In the genomic region with DNA sequence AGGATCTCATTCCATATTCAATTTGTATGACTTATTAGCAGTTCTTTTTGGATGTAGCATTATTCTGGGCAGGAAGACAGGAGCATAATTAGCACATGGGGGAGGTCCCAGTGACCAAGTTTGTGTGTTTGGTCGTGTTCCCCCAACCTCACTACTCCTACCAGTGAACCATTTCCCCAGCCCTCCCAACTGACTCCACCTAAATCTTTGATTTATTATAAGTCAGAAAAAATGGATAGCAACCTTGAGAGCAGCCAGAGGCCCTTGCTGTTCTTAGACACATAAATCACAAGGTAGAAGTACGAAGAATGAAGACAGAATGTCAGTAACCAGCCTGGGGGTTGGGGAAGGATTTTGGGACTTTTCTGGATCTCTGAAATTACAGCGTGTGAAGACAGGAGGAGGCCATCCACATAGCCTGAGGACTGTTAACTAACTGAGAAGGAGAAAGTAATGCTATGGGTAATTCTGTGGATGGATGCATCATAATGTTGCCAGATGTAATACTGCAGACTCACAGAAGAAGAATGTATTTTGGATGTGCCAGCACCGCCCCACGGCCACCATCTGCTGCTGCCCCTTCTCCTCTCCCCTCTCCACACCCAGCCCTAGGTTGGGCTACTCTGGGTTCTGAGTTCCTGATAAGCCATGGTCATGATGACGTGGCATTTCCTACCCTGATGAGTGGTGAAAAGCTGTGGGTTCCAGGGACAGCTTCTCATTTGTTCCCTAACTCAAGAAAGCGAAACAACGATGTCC, we compare ENCODE assay signal across 12 cellular contexts.
DNase-seq lines count a peak whose midpoint lies in the region; TF ChIP-seq lines count a peak whose summit lies in the region.
"Had no signal": no experiment of that assay in that cellular context is flagged by ENCODE, and none has a peak within 500 bp of the region (broad histone marks: within the 10 kb centered on the region; RNA-seq: fewer than 3 reads in every experiment).

No MANE protein-coding gene starts in this region.

- H3K36me3 ChIP-seq in skeletal muscle satellite cell (ENCODE audit: insufficient read depth, low read length): no peaks in the 10 kb centered on the region
- no peaks in the 10 kb centered on the region for H3K36me3 ChIP-seq in thyroid gland
- no peaks in the 10 kb centered on the region for H3K36me3 ChIP-seq in CD8-positive, alpha-beta memory T cell (ENCODE audit: insufficient read depth, low read length)
- H3K36me3 ChIP-seq in neural progenitor cell: no peaks in the 10 kb centered on the region

- TF ChIP-seq CTCF in RWPE1 (conservative IDR thresholded peaks at IDR 0.05; ENCODE audit: low read depth) (no peak), thyroid gland (IDR thresholded peaks at IDR 0.05) (no peak), neural progenitor cell (IDR thresholded peaks at IDR 0.05) (no peak)

- no peak overlapping the region for H3K4me3 Mint-ChIP-seq in CD8-positive, alpha-beta memory T cell
- no peak overlapping the region for H3K4me3 Mint-ChIP-seq in neural progenitor cell
- H3K4me3 Mint-ChIP-seq: activated naive CD8-positive, alpha-beta T cell treated with anti-CD3 and anti-CD28 coated beads, Interleukin-2, amount 10 ng/mL, durations not matched to agents 7 days and 5 days had no signal

- DNase-seq in H4 (ENCODE audit: low spot score) (peak; percentile 97), RWPE1 (ENCODE audit: low spot score) (peak; percentile 88), fibroblast of the conjunctiva (ENCODE audit: low read depth) (peak; percentile 93), medulla oblongata (ENCODE audit: extremely low spot score) (no peak), thyroid gland (no peak), neural progenitor cell (ENCODE audit: low spot score) (no peak)
- no peak for DNase-seq in CD8-positive, alpha-beta memory T cell
- DNase-seq: activated naive CD8-positive, alpha-beta T cell treated with anti-CD3 and anti-CD28 coated beads, Interleukin-2, amount 10 ng/mL, durations not matched to agents 7 days and 5 days; NCI-H2107 had no signal

- intact Hi-C loops in thyroid gland (cut with DNase I): no loop called here

- H3K27ac Mint-ChIP-seq in CD8-positive, alpha-beta memory T cell: no peak overlapping the region
- no peak overlapping the region for H3K27ac Mint-ChIP-seq in neural progenitor cell
- H3K27ac Mint-ChIP-seq: activated naive CD8-positive, alpha-beta T cell treated with anti-CD3 and anti-CD28 coated beads, Interleukin-2, amount 10 ng/mL, durations not matched to agents 7 days and 5 days had no signal

- H4K20me1 ChIP-seq in neural progenitor cell (ENCODE audit: low read depth): no peaks in the 10 kb centered on the region

- TF ChIP-seq POLR2A in thyroid gland (IDR thresholded peaks at IDR 0.05): no peak

- peaks cover 7 to 39% of the 10 kb centered on the region in 2 donors for H3K27me3 Mint-ChIP-seq in CD8-positive, alpha-beta memory T cell
- H3K27me3 Mint-ChIP-seq in neural progenitor cell (ENCODE audit: insufficient read depth, low read depth): peaks cover 12% of the 10 kb centered on the region

- H3K9me3 ChIP-seq in skeletal muscle satellite cell (replicated peaks; ENCODE audit: low read length) (no peaks in the 10 kb centered on the region), thyroid gland (no peaks in the 10 kb centered on the region), neural progenitor cell (ENCODE audit: low read depth) (no peaks in the 10 kb centered on the region)
- H3K9me3 ChIP-seq in CD8-positive, alpha-beta memory T cell (ENCODE audit: low read length): no peaks in the 10 kb centered on the region

- peak overlapping the region; percentile 67 for H3K9ac ChIP-seq in skeletal muscle satellite cell (ENCODE audit: low read depth, low read length)
- H3K9ac ChIP-seq in neural progenitor cell: no peak overlapping the region

- POLR2A ChIA-PET in RWPE1 (lab: Yijun Ruan, JAX; ENCODE audit: low non-redundant PET): no interaction called here
- POLR2A ChIA-PET in CD8-positive, alpha-beta memory T cell (lab: Charles Lee): no interaction called here

- CTCF ChIA-PET in RWPE1 (lab: Yijun Ruan, JAX): no interaction called here
- CTCF ChIA-PET in CD8-positive, alpha-beta memory T cell (lab: Charles Lee): no interaction called here

- no peaks in the 10 kb centered on the region for H3K79me2 ChIP-seq in neural progenitor cell (ENCODE audit: low read depth)

- peaks cover 58% of the 10 kb centered on the region for H3K4me1 ChIP-seq in skeletal muscle satellite cell (ENCODE audit: control insufficient read depth, insufficient read depth, low read length)
- H3K4me1 ChIP-seq in thyroid gland: no peaks in the 10 kb centered on the region
- H3K4me1 ChIP-seq in CD8-positive, alpha-beta memory T cell (ENCODE audit: insufficient read depth, low read length): no peaks in the 10 kb centered on the region
- H3K4me1 ChIP-seq in neural progenitor cell: peaks cover 26% of the 10 kb centered on the region

- H3K4me1 Mint-ChIP-seq in CD8-positive, alpha-beta memory T cell: no peaks in the 10 kb centered on the region
- peaks cover 26% of the 10 kb centered on the region for H3K4me1 Mint-ChIP-seq in neural progenitor cell
- H3K4me1 Mint-ChIP-seq: activated naive CD8-positive, alpha-beta T cell treated with anti-CD3 and anti-CD28 coated beads, Interleukin-2, amount 10 ng/mL, durations not matched to agents 7 days and 5 days had no signal

- no peaks in the 10 kb centered on the region for H3K9me3 Mint-ChIP-seq in CD8-positive, alpha-beta memory T cell
- no peaks in the 10 kb centered on the region for H3K9me3 Mint-ChIP-seq in neural progenitor cell
- H3K9me3 Mint-ChIP-seq: activated naive CD8-positive, alpha-beta T cell treated with anti-CD3 and anti-CD28 coated beads, Interleukin-2, amount 10 ng/mL, durations not matched to agents 7 days and 5 days had no signal

- WGBS in thyroid gland, 2 donors: 85 to 86% methylated on average over 8 of the region's 8 CpGs

- H3K27me3 ChIP-seq in skeletal muscle satellite cell (ENCODE audit: control insufficient read depth, insufficient read depth, low read length) (no peaks in the 10 kb centered on the region), thyroid gland (no peaks in the 10 kb centered on the region), neural progenitor cell (no peaks in the 10 kb centered on the region)
- no peaks in the 10 kb centered on the region for H3K27me3 ChIP-seq in CD8-positive, alpha-beta memory T cell (ENCODE audit: insufficient read depth, low read length, poor library complexity, severe bottlenecking)

- peaks cover 19% of the 10 kb centered on the region for H3F3A ChIP-seq in neural progenitor cell (ENCODE audit: low read depth)

- H3K4me2 ChIP-seq in skeletal muscle satellite cell (ENCODE audit: low read length) (peak overlapping the region; percentile 68), neural progenitor cell (no peak overlapping the region)

- H3K4me3 ChIP-seq in skeletal muscle satellite cell (ENCODE audit: low read length) (peak overlapping the region; percentile 49), thyroid gland (replicated peaks in 1 of 3) (no peak overlapping the region), neural progenitor cell (no peak overlapping the region)
- H3K4me3 ChIP-seq in CD8-positive, alpha-beta memory T cell (ENCODE audit: low read length): no peak overlapping the region

- H3K27ac ChIP-seq in RWPE1: peak overlapping the region; percentile 74
- no peak overlapping the region for H3K27ac ChIP-seq in thyroid gland
- H3K27ac ChIP-seq in CD8-positive, alpha-beta memory T cell (ENCODE audit: low read depth, low read length): no peak overlapping the region
- no peak overlapping the region for H3K27ac ChIP-seq in neural progenitor cell
- H3K27ac ChIP-seq: HL-60, VCaP had no signal

- no peak overlapping the region for H2AFZ ChIP-seq in neural progenitor cell (replicated peaks)

- no peaks in the 10 kb centered on the region for H3K36me3 Mint-ChIP-seq in CD8-positive, alpha-beta memory T cell
- no peaks in the 10 kb centered on the region for H3K36me3 Mint-ChIP-seq in neural progenitor cell
- H3K36me3 Mint-ChIP-seq: activated naive CD8-positive, alpha-beta T cell treated with anti-CD3 and anti-CD28 coated beads, Interleukin-2, amount 10 ng/mL, durations not matched to agents 7 days and 5 days had no signal

Comparison
In these comparisons a context has a peak if more than half of its experiments do, and no peak if none do; other contexts are left out.
1. DNase-seq: peak in H4 (single experiment), RWPE1 (single experiment) and fibroblast of the conjunctiva (single experiment); none in medulla oblongata (single experiment), thyroid gland (0 of 2), CD8-positive, alpha-beta memory T cell (0 of 5) and neural progenitor cell (single experiment).